ENCODE assay signal across 27 cellular contexts in genomic region chr7:132544999-132545398, GRCh38.
"Had no signal": no experiment of that assay in that cellular context is flagged by ENCODE, and none has a peak within 500 bp of the region (broad histone marks: within the 10 kb centered on the region; RNA-seq: fewer than 3 reads in every experiment).

No MANE protein-coding gene starts in this region.

- H3K27me3 ChIP-seq: colonic mucosa, esophagus squamous epithelium, heart right ventricle, left lung, right atrium auricular region, suprapubic skin had no signal

- H3K9me3 ChIP-seq: colonic mucosa, prostate gland, right atrium auricular region, suprapubic skin had no signal

- ATAC-seq: heart right ventricle; left cardiac atrium; left lung; natural killer cell; sciatic nerve; stimulated activated naive CD8-positive, alpha-beta T cell treated with anti-CD3 and anti-CD28 coated beads, Interleukin-15, amount 100 ng/mL, for 72 hours had no signal

- H2AFZ ChIP-seq: parathyroid adenoma had no signal

- H3K4me1 ChIP-seq: colonic mucosa, esophagus squamous epithelium, left lung, parathyroid adenoma, prostate gland, right atrium auricular region, suprapubic skin had no signal

- H3K4me3 ChIP-seq: colonic mucosa, esophagus squamous epithelium, heart right ventricle, left lung, prostate gland, right atrium auricular region, smooth muscle cell, suprapubic skin had no signal

- H3K4me2 ChIP-seq: smooth muscle cell had no signal

- DNase-seq: colonic mucosa; dermis blood vessel endothelial cell; effector memory CD4-positive, alpha-beta T cell; erythroblast; esophagus squamous epithelium; foreskin melanocyte; glutamatergic neuron; heart right ventricle; hippocampal formation; left cardiac atrium; left lung; mesenchymal stem cell; midbrain; natural killer cell; stimulated activated CD4-positive, alpha-beta T cell treated with anti-CD3 and anti-CD28 coated beads, Interleukin-12 subunit alpha, Interleukin-12 subunit beta, amount 100 ng/mL, for 4 hours; stimulated activated CD4-positive, alpha-beta T cell treated with anti-CD3 and anti-CD28 coated beads, Interleukin-1b, Interleukin-23, amount 100 ng/mL, for 48 hours; stimulated activated CD4-positive, alpha-beta T cell treated with anti-CD3 and anti-CD28 coated beads, Interleukin-4, amount 100 ng/mL, for 1 hour; stimulated activated CD8-positive, alpha-beta memory T cell treated with anti-CD3 and anti-CD28 coated beads, Interleukin-4, amount 100 ng/mL, for 48 hours; stimulated activated naive CD4-positive, alpha-beta T cell; stimulated activated naive CD8-positive, alpha-beta T cell treated with anti-CD3 and anti-CD28 coated beads, Interleukin-15, amount 100 ng/mL, for 72 hours; trophoblast cell had no signal

- H3K27ac ChIP-seq: colonic mucosa, esophagus squamous epithelium, heart right ventricle, left lung, parathyroid adenoma, prostate gland, right atrium auricular region, suprapubic skin had no signal

- H3K79me2 ChIP-seq: parathyroid adenoma had no signal

- H3K36me3 ChIP-seq: colonic mucosa, esophagus squamous epithelium, heart right ventricle, left lung, prostate gland, right atrium auricular region, suprapubic skin had no signal

- H3K9ac ChIP-seq: parathyroid adenoma had no signal
